Comparison of ENCODE assay signal across 8 cellular contexts in genomic region chr2:45889053-45889452, GRCh38.
DNase-seq lines count a peak whose midpoint lies in the region; ATAC-seq, FAIRE-seq and TF ChIP-seq lines count a peak whose summit lies in the region.

No MANE protein-coding gene starts in this region.

- H3K4me3 ChIP-seq in HepG2 (replicated peaks in 1 of 3; ENCODE audit: insufficient read depth in 1 of 3, low read depth in 2 of 3, low read length in 3 of 3) = no peak overlapping the region

- TF ChIP-seq POLR2A in HepG2 (IDR thresholded peaks at IDR 0.05; ENCODE audit: insufficient read depth in 1 of 2, low read depth in 2 of 2, low read length in 2 of 2) = no peak

- no TSS peak for BruUV-seq in HepG2 (replicated peaks; lab: Mats Ljungman, UMichigan)

- no peaks in the 10 kb centered on the region for H3K79me2 ChIP-seq in HepG2 (ENCODE audit: insufficient read depth, low read length)

- H3K36me3 ChIP-seq in HepG2 (replicated peaks in 1 of 2; ENCODE audit: control insufficient read depth in 1 of 2, insufficient read depth in 2 of 2, low read length in 2 of 2) = no peaks in the 10 kb centered on the region

- in situ Hi-C loops in HepG2 (cut with HindIII; ENCODE audit: extremely low pct_ligation_motif_present, low pct_unique_long_range_greater_than_20kb) = no loop called here

- no peak overlapping the region for H3K4me2 ChIP-seq in HepG2 (ENCODE audit: low read depth, low read length)

- peaks cover 49% of the 10 kb centered on the region for H3K4me1 Mint-ChIP-seq in activated T-cell treated with anti-CD3 and anti-CD28 coated beads, Interleukin-2, amount 50 U/mL, for 72 hours (ENCODE audit: low read depth)

- H3K27me3 ChIP-seq in HepG2 (ENCODE audit: control insufficient read depth in 1 of 2, insufficient read depth in 2 of 2, low read length in 2 of 2) = no peaks in the 10 kb centered on the region

- TF ChIP-seq RAD21 in HepG2 (CRISPR knock-in tag; IDR thresholded peaks at IDR 0.05) = no peak

- H3K4me1 ChIP-seq in HepG2 (ENCODE audit: insufficient read depth, low read length) = peaks cover 6% of the 10 kb centered on the region; the same call in 1 of the 2 replicates

- H3K4me3 Mint-ChIP-seq in activated T-cell treated with anti-CD3 and anti-CD28 coated beads, Interleukin-2, amount 50 U/mL, for 72 hours = peak overlapping the region in 1 of 2 donors; percentile 16

- H3K27ac ChIP-seq in HepG2 (ENCODE audit: extremely low read length, insufficient read depth, low read length) = no peak overlapping the region

- no peaks in the 10 kb centered on the region for H4K20me1 ChIP-seq in HepG2 (ENCODE audit: insufficient read depth, low read length)

- POLR2A ChIA-PET in HepG2 (lab: Yijun Ruan, JAX) = no interaction called here

- no peak for TF ChIP-seq CTCF in HepG2 (CRISPR knock-in tag; IDR thresholded peaks at IDR 0.05)

- peak; percentile 5 for DNase-seq in activated gamma-delta T cell treated with Interleukin-2 at 50 U/mL for 16 hours
- no peak for DNase-seq in activated gamma-delta T cell (lab: John Stamatoyannopoulos, UW)
- DNase-seq in NCI-H1694 (lab: John Stamatoyannopoulos, UW) = peak; percentile 99
- DNase-seq in activated T-cell treated with anti-CD3 and anti-CD28 coated beads, Interleukin-2, amount 50 U/mL, for 72 hours = peak; percentile 15 to 37
- DNase-seq in HepG2 (ENCODE audit: low spot score) = no peak
- no peak for DNase-seq in kidney glomerular epithelial cell (lab: John Stamatoyannopoulos, UW)
- DNase-seq in C1 segment of cervical spinal cord (lab: John Stamatoyannopoulos, UW) = no peak

- FAIRE-seq in HepG2 (lab: Jason Lieb, UNC) = peak; percentile 60

- H3K9ac ChIP-seq in HepG2 (ENCODE audit: insufficient read depth, low read depth, low read length) = no peak overlapping the region

- H3K27me3 Mint-ChIP-seq in activated T-cell treated with anti-CD3 and anti-CD28 coated beads, Interleukin-2, amount 50 U/mL, for 72 hours (ENCODE audit: low read depth) = no peaks in the 10 kb centered on the region

- 20% methylated on average over 8 of the region's 8 CpGs for WGBS in HepG2 (ENCODE audit: low lambda C conversion rate)

- H2AFZ ChIP-seq in HepG2 (ENCODE audit: low read length) = no peak overlapping the region

- intact Hi-C loops in HepG2 (cut with micrococcal nuclease; ENCODE audit: unreplicated experiment) = no loop called here

- H3K36me3 Mint-ChIP-seq in activated T-cell treated with anti-CD3 and anti-CD28 coated beads, Interleukin-2, amount 50 U/mL, for 72 hours (ENCODE audit: insufficient read depth in 2 of 2) = no peaks in the 10 kb centered on the region

- CTCF ChIA-PET in HepG2 (lab: Yijun Ruan, JAX; ENCODE audit: low intra/inter-chr PET ratio, low total read pairs) = no interaction called here

- ATAC-seq in HG02759 (IDR thresholded peaks at IDR 0.05; ENCODE audit: unreplicated experiment) (peak; percentile 91), HepG2 (peak; percentile 86)
- ATAC-seq in activated T-cell treated with anti-CD3 and anti-CD28 coated beads, Interleukin-2, amount 50 U/mL, for 72 hours (replicated peaks in 1 of 2) = peak; percentile 91 to 92

- TF ChIP-seq EP300 in HepG2 (IDR thresholded peaks at IDR 0.05; ENCODE audit: low read depth in 2 of 2, low read length in 2 of 2) = no peak
- no peak for TF ChIP-seq EP300 in HepG2 (CRISPR knock-in tag; IDR thresholded peaks at IDR 0.05; ENCODE audit: borderline replicate concordance)

- no peaks in the 10 kb centered on the region for H3K9me3 ChIP-seq in HepG2 (ENCODE audit: low read length)

- no peak overlapping the region for H3K27ac Mint-ChIP-seq in activated T-cell treated with anti-CD3 and anti-CD28 coated beads, Interleukin-2, amount 50 U/mL, for 72 hours

- no peaks in the 10 kb centered on the region for H3K9me3 Mint-ChIP-seq in activated T-cell treated with anti-CD3 and anti-CD28 coated beads, Interleukin-2, amount 50 U/mL, for 72 hours

TF ChIP-seq in HepG2, 621 proteins besides CTCF, POLR2A, EP300 and RAD21:
- TF ChIP-seq MAX (IDR thresholded peaks at IDR 0.05) (peak; percentile 29; the same call in 1 of the 2 replicates), SRF (IDR thresholded peaks at IDR 0.05; ENCODE audit: low read depth, low read length) (peak; percentile 78), ZNF263 (CRISPR knock-in tag; IDR thresholded peaks at IDR 0.05) (no peak), BHLHE40 (IDR thresholded peaks at IDR 0.05; ENCODE audit: low read length) (no peak), TFDP1 (CRISPR knock-in tag; IDR thresholded peaks at IDR 0.05; ENCODE audit: borderline replicate concordance) (peak; percentile 21; the same call in 1 of the 2 replicates), ZMAT3 (CRISPR knock-in tag; conservative IDR thresholded peaks at IDR 0.05) (no peak), THRA (CRISPR knock-in tag; IDR thresholded peaks at IDR 0.05; ENCODE audit: borderline replicate concordance) (no peak)
TF ChIP-seq in HepG2: peak in this region for 3.

Comparison
In these comparisons a context has a peak if more than half of its experiments do, and no peak if none do; other contexts are left out.
1. DNase-seq: peak in activated gamma-delta T cell treated with Interleukin-2 at 50 U/mL for 16 hours (single experiment), NCI-H1694 (single experiment) and activated T-cell treated with anti-CD3 and anti-CD28 coated beads, Interleukin-2, amount 50 U/mL, for 72 hours (2 of 2); none in activated gamma-delta T cell (single experiment), HepG2 (single experiment), kidney glomerular epithelial cell (single experiment) and C1 segment of cervical spinal cord (0 of 14).
2. Peak in every context shown above with its lines, with median percentiles within 50 percentile points of each other: ATAC-seq.